10 cellular contexts compared by ENCODE assay signal in genomic region chr10:125766511-125766910, GRCh38. TPM values are rescaled to one million over a fixed set of nuclear protein-coding genes. Genes with fewer than 3 reads are reported as not detected.
"Had no signal": no experiment of that assay in that cellular context is flagged by ENCODE, and none has a peak within 500 bp of the region (broad histone marks: within the 10 kb centered on the region; RNA-seq: fewer than 3 reads in every experiment).

No MANE protein-coding gene starts in this region.

- H3K27ac ChIP-seq: HL-60 had no signal

- DNase-seq: IMR-90, KBM-7, KG1 had no signal

- FAIRE-seq: HepG2, HTR-8/SVneo, K562 had no signal

- H3K4me3 ChIP-seq: K562 had no signal

- ATAC-seq: HepG2, K562 had no signal

RNA-seq across cellular contexts. Expression of gene MMP21, which starts 9.1 kb away (rescaled TPM):
- total RNA-seq: HepG2, HT-29, HT1080, IMR-90, K562 had no signal
- polyA plus RNA-seq: HepG2, IgD-negative memory B cell, IMR-90, K562 had no signal
